ENCODE assay signal across 9 cellular contexts in the genomic region with DNA sequence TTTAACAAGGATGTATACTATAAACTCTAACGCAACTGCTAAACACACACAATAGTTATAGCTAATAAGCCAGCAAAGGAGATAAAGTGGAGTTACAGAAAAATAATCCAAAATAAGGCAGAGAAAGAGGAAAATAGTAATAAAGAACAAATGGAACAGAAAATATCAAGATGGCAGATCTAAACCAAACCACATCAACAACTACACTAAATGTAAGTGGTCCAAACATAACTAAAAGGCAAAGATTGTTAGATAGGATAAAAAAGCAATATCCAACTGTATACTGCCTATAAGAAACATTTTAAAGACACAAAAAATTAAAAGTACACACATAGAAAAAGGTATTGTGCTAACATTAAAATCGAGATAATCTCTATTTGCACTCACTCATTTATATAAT. TPM values are rescaled to one million over a fixed set of nuclear protein-coding genes. Genes with fewer than 3 reads are reported as not detected.
"Had no signal": no experiment of that assay in that cellular context is flagged by ENCODE, and none has a peak within 500 bp of the region (broad histone marks: within the 10 kb centered on the region; RNA-seq: fewer than 3 reads in every experiment).

No MANE protein-coding gene starts in this region.

- ATAC-seq: GM12878 had no signal

- H3K4me3 ChIP-seq: GM12878 had no signal

- FAIRE-seq: G401.6, GM12878, GM12891, GM12892, GM18507, GM19239 had no signal

- DNase-seq: GDM1, GF-D8 had no signal

RNA-seq across cellular contexts. Expression of a gene that starts 5.6 kb away (rescaled TPM):
- total RNA-seq: G401 had no signal
